ENCODE assay signal across 8 cellular contexts in the genomic region with DNA sequence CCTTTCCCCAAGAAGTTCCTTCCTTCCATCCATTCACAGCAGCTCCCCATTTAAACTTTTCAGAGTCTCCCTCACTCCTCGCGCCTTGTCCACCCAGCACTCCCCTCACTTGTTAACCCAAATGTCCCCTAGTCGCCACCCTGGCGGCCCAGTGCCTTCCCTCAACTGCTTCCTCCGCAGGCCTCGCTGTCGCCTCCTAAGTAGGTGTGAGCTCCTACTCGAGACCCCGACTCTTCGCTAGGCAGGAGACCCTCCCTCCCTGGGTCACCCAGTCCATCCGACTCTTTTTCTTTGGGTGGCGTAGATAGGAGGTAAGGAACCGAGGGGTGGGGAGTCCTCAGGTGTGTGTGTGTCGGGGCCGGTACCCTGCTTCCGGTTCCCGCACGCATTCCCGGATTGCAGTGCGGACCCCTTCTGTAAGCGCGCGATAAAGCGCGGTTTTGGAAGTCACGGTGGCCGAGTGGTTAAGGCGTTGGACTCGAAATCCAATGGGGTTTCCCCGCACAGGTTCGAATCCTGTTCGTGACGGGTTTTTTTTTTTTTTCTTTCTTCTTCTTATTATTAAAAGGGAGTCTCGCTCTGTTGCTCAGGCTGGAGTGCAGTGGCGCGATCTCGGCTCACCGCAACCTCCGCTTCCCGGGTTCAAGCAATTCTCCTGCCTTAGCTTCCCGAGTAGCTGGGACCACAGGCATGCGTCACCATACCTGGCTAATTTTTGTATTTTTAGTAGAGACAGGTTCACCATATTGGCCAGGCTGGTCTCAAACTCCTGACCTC. TPM values are rescaled to one million over a fixed set of nuclear protein-coding genes. Genes with fewer than 3 reads are reported as not detected.
A peak's percentile ranks its signal among the peaks of the same experiment; 100 is the strongest.
DNase-seq lines count a peak whose midpoint lies in the region; ATAC-seq, FAIRE-seq and TF ChIP-seq lines count a peak whose summit lies in the region.

No MANE protein-coding gene starts in this region.

- peaks cover 1 to 8% of the 10 kb centered on the region in 2 experiments for H3K36me3 ChIP-seq in keratinocyte (ENCODE audit: control insufficient read depth in 2 of 2, extremely low read depth in 1 of 2, insufficient read depth in 2 of 2, low read length in 2 of 2)

- H3K9me1 ChIP-seq in keratinocyte (ENCODE audit: control insufficient read depth, extremely low read depth, insufficient read depth, low read length) = no peaks in the 10 kb centered on the region

- peak overlapping the region; percentile 70 for H3K27ac ChIP-seq in keratinocyte (ENCODE audit: control insufficient read depth, insufficient read depth, low read length)

- no peaks in the 10 kb centered on the region for H3K9me3 ChIP-seq in keratinocyte (ENCODE audit: control insufficient read depth, low read depth, low read length)

- no peak for TF ChIP-seq CTCF in keratinocyte (optimal IDR thresholded peaks at IDR 0.05 in 1 of 3, IDR thresholded peaks at IDR 0.05 in 1 of 3, conservative IDR thresholded peaks at IDR 0.05 in 1 of 3; ENCODE audit: extremely low read depth in 1 of 3, insufficient read depth in 2 of 3, low read length in 3 of 3)

- peak overlapping the region; percentile 89 for H3K4me3 Mint-ChIP-seq in central memory CD8-positive, alpha-beta T cell

- dilution Hi-C loops in keratinocyte (cut with MboI; ENCODE audit: extremely low pct_ligation_motif_present, low sequenced_read_pairs) = no loop called here

- peak overlapping the region; percentile 85 for H3K4me2 ChIP-seq in keratinocyte (ENCODE audit: control insufficient read depth, extremely low read depth, insufficient read depth, low read depth, low read length)

- DNase-seq in NCI-H345 (lab: John Stamatoyannopoulos, UW) = peak; percentile 92
- DNase-seq in activated CD4-positive, CD25-positive, alpha-beta regulatory T cell treated with anti-CD3 and anti-CD28 coated beads, Interleukin-2, amount 50 U/mL, for 72 hours = peak; percentile 88
- DNase-seq in central memory CD8-positive, alpha-beta T cell (ENCODE audit: low spot score in 2 of 2) = peak; percentile 61 to 63
- peak; percentile 71 for DNase-seq in keratinocyte (ENCODE audit: low read depth, low spot score)
- peak; percentile 93 to 94 for DNase-seq in stimulated activated CD4-positive, alpha-beta T cell treated with anti-CD3 and anti-CD28 coated beads, Interleukin-12 subunit alpha, Interleukin-12 subunit beta, amount 100 ng/mL, for 24 hours (ENCODE audit: low read depth in 2 of 2)

- H3K27me3 Mint-ChIP-seq in central memory CD8-positive, alpha-beta T cell = no peaks in the 10 kb centered on the region

- no peaks in the 10 kb centered on the region for H4K20me1 ChIP-seq in keratinocyte (ENCODE audit: control insufficient read depth, extremely low read depth, insufficient read depth, low read length)

- peak overlapping the region; percentile 98 for H3K27ac Mint-ChIP-seq in central memory CD8-positive, alpha-beta T cell (ENCODE audit: low read depth)

- peaks cover 27% of the 10 kb centered on the region for H3K79me2 ChIP-seq in keratinocyte (ENCODE audit: control insufficient read depth, insufficient read depth, low read length)

- peak overlapping the region; percentile 98 for H2AFZ ChIP-seq in keratinocyte (ENCODE audit: control insufficient read depth, low read length)

- H3K27me3 ChIP-seq in keratinocyte (ENCODE audit: control insufficient read depth, extremely low read depth, insufficient read depth, low read length) = no peaks in the 10 kb centered on the region

- peaks cover 36% of the 10 kb centered on the region for H3K36me3 Mint-ChIP-seq in central memory CD8-positive, alpha-beta T cell (ENCODE audit: insufficient read depth)

- H3K9ac ChIP-seq in keratinocyte (ENCODE audit: control insufficient read depth, extremely low read depth, insufficient read depth, low read length) = peak overlapping the region; percentile 84

- H3K9me3 Mint-ChIP-seq in central memory CD8-positive, alpha-beta T cell = no peaks in the 10 kb centered on the region

- no peak for FAIRE-seq in keratinocyte (lab: Jason Lieb, UNC)

- H3K4me3 ChIP-seq in keratinocyte (ENCODE audit: control insufficient read depth in 2 of 3, extremely low read depth in 1 of 3, insufficient read depth in 2 of 3, low read depth in 1 of 3, low read length in 3 of 3) = peak overlapping the region; percentile 54 to 88 (median 80)

- peaks cover 13% of the 10 kb centered on the region for H3K4me1 ChIP-seq in keratinocyte (ENCODE audit: control insufficient read depth, extremely low read depth, insufficient read depth, low read length)

- ATAC-seq in GM18868 (IDR thresholded peaks at IDR 0.05; ENCODE audit: unreplicated experiment) (peak; percentile 56), HG03135 (IDR thresholded peaks at IDR 0.05; ENCODE audit: unreplicated experiment) (peak; percentile 40), GM18858 (IDR thresholded peaks at IDR 0.05; ENCODE audit: unreplicated experiment) (no peak)
- ATAC-seq in central memory CD8-positive, alpha-beta T cell (replicated peaks; ENCODE audit: extremely low read depth, poor library complexity, severe bottlenecking) = peak; percentile 21

- H3K4me1 Mint-ChIP-seq in central memory CD8-positive, alpha-beta T cell = peaks cover 48% of the 10 kb centered on the region

RNA-seq across cellular contexts. Expression of a gene that starts 0.8 kb away (rescaled TPM):
- polyA plus RNA-seq in keratinocyte = 23.3 to 37.6 TPM (median 32.5 TPM) in 3 replicates
- polyA plus RNA-seq in keratinocyte (2011; ENCODE audit: low read depth) = 15.0 TPM
- polyA plus RNA-seq in keratinocyte (2011; cell fraction: cytosol; rRNA removed) = 20.2 and 21.8 TPM in 2 replicates
- polyA plus RNA-seq in keratinocyte (2011; cell fraction: nucleus; rRNA removed) = 81.6 and 83.5 TPM in 2 replicates
- 15.7 and 30.9 TPM in 2 replicates for polyA plus RNA-seq in keratinocyte (2012; ENCODE audit: low replicate concordance)
- polyA minus RNA-seq in keratinocyte = 28.8 to 59.6 TPM (median 38.5 TPM) in 3 replicates
- polyA minus RNA-seq in keratinocyte (2011; cell fraction: cytosol; rRNA and poly(A)+ RNA removed) = 33.2 TPM
- polyA minus RNA-seq in keratinocyte (2011; cell fraction: nucleus; rRNA and poly(A)+ RNA removed) = 59.7 and 65.7 TPM in 2 replicates

RNA-seq across cellular contexts. Expression of a gene that starts 31.6 kb away (rescaled TPM):
- polyA plus RNA-seq in keratinocyte = 42.2 to 62.0 TPM (median 49.7 TPM) in 3 replicates
- 22.0 TPM for polyA plus RNA-seq in keratinocyte (2011; ENCODE audit: low read depth)
- 50.7 and 53.4 TPM in 2 replicates for polyA plus RNA-seq in keratinocyte (2011; cell fraction: cytosol; rRNA removed)
- polyA plus RNA-seq in keratinocyte (2011; cell fraction: nucleus; rRNA removed) = 35.0 and 36.5 TPM in 2 replicates
- 25.0 and 27.8 TPM in 2 replicates for polyA plus RNA-seq in keratinocyte (2012; ENCODE audit: low replicate concordance)
- 139 to 212 TPM (median 144 TPM) in 3 replicates for polyA minus RNA-seq in keratinocyte
- polyA minus RNA-seq in keratinocyte (2011; cell fraction: cytosol; rRNA and poly(A)+ RNA removed) = 62.9 TPM
- polyA minus RNA-seq in keratinocyte (2011; cell fraction: nucleus; rRNA and poly(A)+ RNA removed) = 35.7 and 43.4 TPM in 2 replicates

RNA-seq across cellular contexts. Expression of a gene that starts 31.9 kb away (rescaled TPM):
- 3,666 to 4,542 TPM (median 4,521 TPM) in 3 replicates for polyA plus RNA-seq in keratinocyte
- polyA plus RNA-seq in keratinocyte (2011; ENCODE audit: low read depth) = 3,303 TPM
- polyA plus RNA-seq in keratinocyte (2011; cell fraction: cytosol; rRNA removed) = 4,238 and 5,249 TPM in 2 replicates
- polyA plus RNA-seq in keratinocyte (2011; cell fraction: nucleus; rRNA removed) = 2,592 and 2,714 TPM in 2 replicates
- 2,021 and 2,926 TPM in 2 replicates for polyA plus RNA-seq in keratinocyte (2012; ENCODE audit: low replicate concordance)
- 862 to 923 TPM (median 864 TPM) in 3 replicates for polyA minus RNA-seq in keratinocyte
- 780 TPM for polyA minus RNA-seq in keratinocyte (2011; cell fraction: cytosol; rRNA and poly(A)+ RNA removed)
- 337 and 450 TPM in 2 replicates for polyA minus RNA-seq in keratinocyte (2011; cell fraction: nucleus; rRNA and poly(A)+ RNA removed)

RNA-seq across cellular contexts. Expression of a gene that starts 34.0 kb away (rescaled TPM):
- 45.6 to 53.5 TPM (median 53.0 TPM) in 3 replicates for polyA plus RNA-seq in keratinocyte
- 30.6 TPM for polyA plus RNA-seq in keratinocyte (2011; ENCODE audit: low read depth)
- 39.4 and 44.0 TPM in 2 replicates for polyA plus RNA-seq in keratinocyte (2011; cell fraction: cytosol; rRNA removed)
- polyA plus RNA-seq in keratinocyte (2011; cell fraction: nucleus; rRNA removed) = 11.3 and 13.9 TPM in 2 replicates
- 28.8 and 36.8 TPM in 2 replicates for polyA plus RNA-seq in keratinocyte (2012; ENCODE audit: low replicate concordance)
- 16.8 to 27.1 TPM (median 23.0 TPM) in 3 replicates for polyA minus RNA-seq in keratinocyte
- polyA minus RNA-seq in keratinocyte (2011; cell fraction: cytosol; rRNA and poly(A)+ RNA removed) = 20.3 TPM
- 2.8 and 3.8 TPM in 2 replicates for polyA minus RNA-seq in keratinocyte (2011; cell fraction: nucleus; rRNA and poly(A)+ RNA removed)

RNA-seq across cellular contexts. Expression of a gene that starts 37.7 kb away (rescaled TPM):
- 42.3 to 44.9 TPM (median 44.9 TPM) in 3 replicates for polyA plus RNA-seq in keratinocyte
- 13.2 TPM for polyA plus RNA-seq in keratinocyte (2011; ENCODE audit: low read depth)
- polyA plus RNA-seq in keratinocyte (2011; cell fraction: cytosol; rRNA removed) = 27.5 and 46.7 TPM in 2 replicates
- polyA plus RNA-seq in keratinocyte (2011; cell fraction: nucleus; rRNA removed) = 15.4 and 19.3 TPM in 2 replicates
- polyA plus RNA-seq in keratinocyte (2012; ENCODE audit: low replicate concordance) = 10.7 and 62.3 TPM in 2 replicates
- polyA minus RNA-seq in keratinocyte = 15.8 to 39.8 TPM (median 21.1 TPM) in 3 replicates
- 25.9 TPM for polyA minus RNA-seq in keratinocyte (2011; cell fraction: cytosol; rRNA and poly(A)+ RNA removed)
- polyA minus RNA-seq in keratinocyte (2011; cell fraction: nucleus; rRNA and poly(A)+ RNA removed) = 3.8 and 4.3 TPM in 2 replicates
